8 cellular contexts compared by ENCODE assay signal in genomic region chr4:169619958-169620845, GRCh38. TPM values are rescaled to one million over a fixed set of nuclear protein-coding genes. Genes with fewer than 3 reads are reported as not detected.
DNase-seq lines count a peak whose midpoint lies in the region; ATAC-seq and TF ChIP-seq lines count a peak whose summit lies in the region.

Gene CLCN3, plus strand, starts transcription at chr4:169620578. Its CDS starts 15,351 bp downstream, at chr4:169635929.

- intact Hi-C loops in PC-3 (cut with micrococcal nuclease), result loop anchor here (1.0 to 10.0 kb wide), 4 partner anchors 15 to 175 kb away; no protein-coding TSS in a partner anchor

- CTCF ChIA-PET in PC-3 (lab: Charles Lee), result interaction anchor here (0.7 to 1.0 kb wide), 2 partner anchors 39 to 358 kb away, joined by 3 read pairs; no protein-coding TSS in a partner anchor

- POLR2A ChIA-PET in PC-3 (lab: Charles Lee; ENCODE audit: unreplicated experiment), result interaction anchor here (0.6 kb wide), 1 partner anchor 1010 kb away, joined by 3 read pairs; no protein-coding TSS in a partner anchor

- no peaks in the 10 kb centered on the region for H3K9me2 ChIP-seq in PC-3 (replicated peaks; ENCODE audit: low read length)

- no peaks in the 10 kb centered on the region for H3K36me3 ChIP-seq in PC-3 (ENCODE audit: low read depth, low read length)

- H3K4me3 ChIP-seq in PC-3 (ENCODE audit: low read length), result peak within 1 kb of the TSS; percentile 92
- peak within 1 kb of the TSS; percentile 86 for H3K4me3 ChIP-seq in epithelial cell of esophagus (ENCODE audit: low read length)
- H3K4me3 ChIP-seq in mononuclear cell (ENCODE audit: low read length), result peak within 1 kb of the TSS; percentile 84

- peak; percentile 85 for DNase-seq in DMS114 treated with DMSO at 0.1 percent for 48 hours (lab: John Stamatoyannopoulos, UW; ENCODE audit: unreplicated experiment)
- DNase-seq in PC-3, result peak; percentile 98
- peak; percentile 92 for DNase-seq in activated T-cell treated with anti-CD3 and anti-CD28 coated beads for 48 hours (ENCODE audit: low read depth)
- peak; percentile 98 for DNase-seq in epithelial cell of esophagus (ENCODE audit: low read depth)
- peak; percentile 84 to 85 for DNase-seq in stimulated activated CD8-positive, alpha-beta memory T cell treated with anti-CD3 and anti-CD28 coated beads, Interleukin-4, amount 100 ng/mL, for 1 hour (ENCODE audit: low read depth in 2 of 2, low spot score in 1 of 2)

- H3K9ac ChIP-seq in PC-3 (ENCODE audit: low read length), result peak within 1 kb of the TSS; percentile 92

- H3F3A ChIP-seq in PC-3 (ENCODE audit: low read length, unreplicated experiment), result no peaks in the 10 kb centered on the region

- peak; percentile 34; the same call in 1 of the 2 replicates for TF ChIP-seq EP300 in Ishikawa (IDR thresholded peaks at IDR 0.05; ENCODE audit: borderline replicate concordance)

- H4K20me1 ChIP-seq in PC-3 (ENCODE audit: low read length), result no peaks in the 10 kb centered on the region

- peaks cover 48% of the 10 kb centered on the region for H3K79me2 ChIP-seq in PC-3 (ENCODE audit: low read length)

- peak within 1 kb of the TSS; percentile 80 for H2AFZ ChIP-seq in PC-3 (ENCODE audit: low read length)

- H3K27ac ChIP-seq in PC-3 (ENCODE audit: low read length), result peak within 1 kb of the TSS; percentile 83

- BruUV-seq in PC-3 (replicated peaks; lab: Mats Ljungman, UMichigan), result no TSS peak

- TF ChIP-seq RAD21 in Ishikawa (IDR thresholded peaks at IDR 0.05; ENCODE audit: low read depth), result no peak

- H3K9me3 ChIP-seq in PC-3 (ENCODE audit: low read length), result no peaks in the 10 kb centered on the region
- H3K9me3 ChIP-seq in mononuclear cell (ENCODE audit: low read depth, low read length), result no peaks in the 10 kb centered on the region

- H3K4me1 ChIP-seq in PC-3 (ENCODE audit: insufficient read depth, low read length) (peaks cover 19% of the 10 kb centered on the region), mononuclear cell (ENCODE audit: insufficient read depth, low read length) (peaks cover 37% of the 10 kb centered on the region)

- ATAC-seq in GM21576 (IDR thresholded peaks at IDR 0.05; ENCODE audit: unreplicated experiment) (peak; percentile 95), PC-3 (peak; percentile 92)

- no peak for TF ChIP-seq CTCF in PC-3 (conservative IDR thresholded peaks at IDR 0.05; ENCODE audit: low read depth, low read length)
- TF ChIP-seq CTCF in epithelial cell of esophagus (IDR thresholded peaks at IDR 0.05; ENCODE audit: insufficient read depth, low read depth, low read length, missing control alignments), result no peak

- peak within 1 kb of the TSS; percentile 89 for H3K4me2 ChIP-seq in PC-3 (ENCODE audit: low read length)

- H3K27me3 ChIP-seq in PC-3 (ENCODE audit: low read length), result no peaks in the 10 kb centered on the region
- H3K27me3 ChIP-seq in mononuclear cell (ENCODE audit: insufficient read depth, low read length), result no peaks in the 10 kb centered on the region

TF ChIP-seq in Ishikawa, 13 proteins besides CTCF, POLR2A, EP300 and RAD21:
- peak; percentile 17; the same call in 1 of the 2 replicates for TF ChIP-seq USF1 (IDR thresholded peaks at IDR 0.05)
- TF ChIP-seq CEBPB (IDR thresholded peaks at IDR 0.05), result no peak
- TF ChIP-seq FOXM1 (IDR thresholded peaks at IDR 0.05; ENCODE audit: borderline replicate concordance, low read depth), result peak; percentile 47; the same call in 1 of the 2 replicates
- TF ChIP-seq TCF12 (IDR thresholded peaks at IDR 0.05; ENCODE audit: low read depth), result peak; percentile 48
- TF ChIP-seq ZBTB7A (IDR thresholded peaks at IDR 0.05; ENCODE audit: low read depth), result 0 out of 2 replicates have a peak, but pooled peaks have one; percentile 61
- 0 out of 2 replicates have a peak, but pooled peaks have one; percentile 13 for TF ChIP-seq NFIC (IDR thresholded peaks at IDR 0.05)
- no peak for TF ChIP-seq YY1 (IDR thresholded peaks at IDR 0.05; ENCODE audit: low read depth)
- peak; percentile 94 for TF ChIP-seq TAF1 (IDR thresholded peaks at IDR 0.05; ENCODE audit: low read depth)
- peak; percentile 68 for TF ChIP-seq MAX (IDR thresholded peaks at IDR 0.05)
- TF ChIP-seq CREB1 (IDR thresholded peaks at IDR 0.05; ENCODE audit: low read depth), result peak; percentile 84

RNA-seq across cellular contexts. Expression of gene CLCN3, which starts in this region (rescaled TPM):
- total RNA-seq in PC-3 (2014; rRNA removed), result 13.2 and 16.9 TPM in 2 replicates
- 12.8 TPM for total RNA-seq in mononuclear cell

Comparison
In these comparisons a context has a peak if more than half of its experiments do, and no peak if none do; other contexts are left out.
1. Peak in every context shown above with its lines: DNase-seq, ATAC-seq, H3K4me3 ChIP-seq and H3K27ac ChIP-seq.